ENCODE assay signal across 7 cellular contexts in the genomic region with DNA sequence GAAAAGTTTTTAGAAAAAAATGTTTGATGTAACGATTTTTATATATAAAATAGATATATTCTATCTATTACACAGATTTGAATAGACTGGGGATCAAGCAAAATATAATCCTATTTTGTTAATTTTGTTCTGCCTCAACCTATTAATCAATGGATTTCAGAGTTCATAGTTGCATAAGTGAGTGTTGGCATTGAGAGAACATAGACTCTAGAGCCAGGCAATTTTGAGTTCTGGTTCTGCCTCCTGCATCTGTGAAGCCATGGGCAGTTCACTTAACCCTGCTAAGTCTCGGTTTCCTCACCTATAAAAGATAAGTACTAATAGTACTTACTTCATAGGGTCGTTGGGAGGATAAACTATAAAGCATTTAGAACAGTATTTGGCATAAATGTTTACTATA.
"Had no signal": no experiment of that assay in that cellular context is flagged by ENCODE, and none has a peak within 500 bp of the region (broad histone marks: within the 10 kb centered on the region; RNA-seq: fewer than 3 reads in every experiment).

No MANE protein-coding gene starts in this region.

- DNase-seq: IMR-90, KBM-7, KG1 had no signal

- H3K4me1 Mint-ChIP-seq: IgD-negative memory B cell had no signal

- H3K36me3 Mint-ChIP-seq: IgD-negative memory B cell had no signal

- H3K4me3 ChIP-seq: K562 had no signal

- ATAC-seq: K562 had no signal

- H3K27ac Mint-ChIP-seq: IgD-negative memory B cell had no signal

- H3K4me3 Mint-ChIP-seq: IgD-negative memory B cell had no signal

- FAIRE-seq: HTR-8/SVneo, K562 had no signal

- H3K27ac ChIP-seq: HL-60 had no signal
